ENCODE assay signal across 13 cellular contexts in the genomic region with DNA sequence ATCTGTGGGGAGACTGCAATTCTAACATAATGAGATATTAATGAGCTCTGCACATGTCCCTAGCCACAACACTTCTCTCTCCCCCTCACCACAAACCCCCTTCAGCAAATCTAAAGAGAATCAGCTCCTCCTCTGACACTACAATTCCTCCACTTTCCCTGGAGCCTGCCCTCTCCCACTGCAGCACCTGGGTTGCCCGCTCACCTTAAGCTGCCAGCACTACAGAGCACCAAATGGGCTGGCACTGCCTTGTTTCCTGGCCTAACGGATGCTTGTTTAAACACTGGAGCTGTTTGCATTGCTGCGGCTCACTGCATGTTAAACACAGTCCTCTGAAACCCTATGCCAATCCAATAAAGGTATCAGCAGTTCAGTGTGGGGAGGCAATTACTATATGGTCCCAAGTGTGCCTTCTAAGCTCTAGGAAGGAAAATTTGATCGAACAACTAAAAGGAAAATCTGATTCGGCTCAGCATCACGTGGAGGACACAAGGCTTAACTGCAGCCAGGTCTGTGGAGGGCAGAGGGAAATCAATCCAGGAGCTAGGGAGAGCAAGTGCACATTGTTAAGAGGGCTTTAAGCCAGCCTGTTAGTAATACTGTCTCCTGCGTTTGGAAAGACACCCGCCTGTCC.
A peak's percentile ranks its signal among the peaks of the same experiment; 100 is the strongest.
DNase-seq lines count a peak whose midpoint lies in the region; ATAC-seq, FAIRE-seq and TF ChIP-seq lines count a peak whose summit lies in the region.
"Had no signal": no experiment of that assay in that cellular context is flagged by ENCODE, and none has a peak within 500 bp of the region (broad histone marks: within the 10 kb centered on the region; RNA-seq: fewer than 3 reads in every experiment).

No MANE protein-coding gene starts in this region.

- H3K36me3 Mint-ChIP-seq in brain: no peaks in the 10 kb centered on the region

- H3K9me3 ChIP-seq in lower lobe of right lung: no peaks in the 10 kb centered on the region
- H3K9me3 ChIP-seq: thoracic aorta had no signal

- H3K27ac Mint-ChIP-seq in brain: peak overlapping the region; percentile 90 to 98 (median 94)

- peaks cover 52% of the 10 kb centered on the region for H3K4me1 ChIP-seq in lower lobe of right lung

- DNase-seq in COLO668 (lab: John Stamatoyannopoulos, UW; ENCODE audit: unreplicated experiment) (peak; percentile 91), NCI-H1930 (lab: John Stamatoyannopoulos, UW) (peak; percentile 63 to 68), lower lobe of right lung (peak; percentile 54), GM19238 (ENCODE audit: insufficient read length, low spot score) (no peak), urothelium cell line (ENCODE audit: low spot score) (no peak), ecto neural progenitor cell (ENCODE audit: low spot score) (no peak), putamen (ENCODE audit: low spot score) (no peak)
- DNase-seq: activated CD8-positive, alpha-beta memory T cell treated with anti-CD3 and anti-CD28 coated beads, Interleukin-2, amount 50 U/mL, for 4 hours; GOT3; stimulated activated CD4-positive, alpha-beta T cell treated with anti-CD3 and anti-CD28 coated beads, Interleukin-12 subunit alpha, Interleukin-12 subunit beta, amount 100 ng/mL, for 4 hours had no signal

- H3K9me3 Mint-ChIP-seq in brain: no peaks in the 10 kb centered on the region

- H3K4me1 Mint-ChIP-seq in brain: peaks cover 76% of the 10 kb centered on the region

- no peaks in the 10 kb centered on the region for H3K27me3 ChIP-seq in lower lobe of right lung (ENCODE audit: low read depth)

- H3K4me3 ChIP-seq in lower lobe of right lung: no peak overlapping the region
- H3K4me3 ChIP-seq: thoracic aorta had no signal

- no peaks in the 10 kb centered on the region for H3K36me3 ChIP-seq in lower lobe of right lung
- H3K36me3 ChIP-seq: thoracic aorta had no signal

- H3K27ac ChIP-seq in lower lobe of right lung: peak overlapping the region; percentile 52
- H3K27ac ChIP-seq: thoracic aorta had no signal

- H3K4me3 Mint-ChIP-seq in brain: peak overlapping the region; percentile 26 to 76 (median 66)

- no peak for FAIRE-seq in urothelium cell line (lab: Jason Lieb, UNC)
- FAIRE-seq: GM12891 had no signal

- intact Hi-C loops in lower lobe of right lung (cut with DNase I): no loop called here

- peak; percentile 84 to 90 for ATAC-seq in lower lobe of right lung

- no peaks in the 10 kb centered on the region for H3K27me3 Mint-ChIP-seq in brain

- TF ChIP-seq CTCF in brain (conservative IDR thresholded peaks at IDR 0.05) (no peak), lower lobe of right lung (IDR thresholded peaks at IDR 0.05) (no peak)

Comparison
In these comparisons a context has a peak if more than half of its experiments do, and no peak if none do; other contexts are left out.
1. DNase-seq: peak in COLO668 (single experiment), NCI-H1930 (2 of 2) and lower lobe of right lung (single experiment); none in GM19238 (single experiment), urothelium cell line (single experiment), ecto neural progenitor cell (single experiment) and putamen (single experiment).